In the genomic region with DNA sequence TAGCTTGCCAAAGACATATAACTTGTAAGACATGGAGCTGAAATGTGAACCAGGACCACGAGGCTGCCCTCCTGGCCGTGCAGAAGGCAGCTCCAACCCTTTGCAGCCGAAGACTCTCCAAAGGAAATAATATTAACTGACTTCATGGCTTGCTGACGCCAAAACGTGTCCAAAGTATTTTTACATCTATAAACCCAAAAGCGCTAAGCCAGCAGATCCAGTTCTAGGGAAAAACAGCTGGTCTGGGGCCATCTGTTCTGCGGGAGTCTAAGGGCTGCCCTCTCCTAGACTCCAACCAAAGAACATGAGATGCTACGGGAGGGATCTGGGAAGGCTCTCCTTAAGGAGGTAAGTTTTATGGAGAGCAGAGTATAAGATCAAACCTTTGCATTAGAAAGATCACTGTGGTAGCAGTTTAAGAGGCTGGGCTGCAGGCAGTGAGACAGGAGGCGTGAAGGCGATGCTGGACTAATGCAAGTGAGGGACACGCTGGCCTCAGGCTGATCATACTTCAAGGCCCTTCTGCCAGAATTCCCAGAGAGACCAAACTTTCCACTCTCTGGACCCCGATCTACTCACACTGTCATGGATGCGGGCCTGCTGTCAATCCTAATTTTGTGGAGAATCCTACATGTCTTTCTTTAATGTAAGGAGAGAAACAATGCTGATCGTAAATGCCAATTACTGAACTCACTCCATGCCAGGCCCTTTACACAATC, we compare ENCODE assay signal across 1 cellular context.
TF ChIP-seq lines count a peak whose summit lies in the region.

No MANE protein-coding gene starts in this region.

TF ChIP-seq in liver, 16 proteins besides CTCF, POLR2A, EP300 and RAD21 (continued from another document):
- TF ChIP-seq, protein P1, sequence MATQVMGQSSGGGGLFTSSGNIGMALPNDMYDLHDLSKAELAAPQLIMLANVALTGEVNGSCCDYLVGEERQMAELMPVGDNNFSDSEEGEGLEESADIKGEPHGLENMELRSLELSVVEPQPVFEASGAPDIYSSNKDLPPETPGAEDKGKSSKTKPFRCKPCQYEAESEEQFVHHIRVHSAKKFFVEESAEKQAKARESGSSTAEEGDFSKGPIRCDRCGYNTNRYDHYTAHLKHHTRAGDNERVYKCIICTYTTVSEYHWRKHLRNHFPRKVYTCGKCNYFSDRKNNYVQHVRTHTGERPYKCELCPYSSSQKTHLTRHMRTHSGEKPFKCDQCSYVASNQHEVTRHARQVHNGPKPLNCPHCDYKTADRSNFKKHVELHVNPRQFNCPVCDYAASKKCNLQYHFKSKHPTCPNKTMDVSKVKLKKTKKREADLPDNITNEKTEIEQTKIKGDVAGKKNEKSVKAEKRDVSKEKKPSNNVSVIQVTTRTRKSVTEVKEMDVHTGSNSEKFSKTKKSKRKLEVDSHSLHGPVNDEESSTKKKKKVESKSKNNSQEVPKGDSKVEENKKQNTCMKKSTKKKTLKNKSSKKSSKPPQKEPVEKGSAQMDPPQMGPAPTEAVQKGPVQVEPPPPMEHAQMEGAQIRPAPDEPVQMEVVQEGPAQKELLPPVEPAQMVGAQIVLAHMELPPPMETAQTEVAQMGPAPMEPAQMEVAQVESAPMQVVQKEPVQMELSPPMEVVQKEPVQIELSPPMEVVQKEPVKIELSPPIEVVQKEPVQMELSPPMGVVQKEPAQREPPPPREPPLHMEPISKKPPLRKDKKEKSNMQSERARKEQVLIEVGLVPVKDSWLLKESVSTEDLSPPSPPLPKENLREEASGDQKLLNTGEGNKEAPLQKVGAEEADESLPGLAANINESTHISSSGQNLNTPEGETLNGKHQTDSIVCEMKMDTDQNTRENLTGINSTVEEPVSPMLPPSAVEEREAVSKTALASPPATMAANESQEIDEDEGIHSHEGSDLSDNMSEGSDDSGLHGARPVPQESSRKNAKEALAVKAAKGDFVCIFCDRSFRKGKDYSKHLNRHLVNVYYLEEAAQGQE (IDR thresholded peaks at IDR 0.05), result no peak
- TF ChIP-seq, protein P2, sequence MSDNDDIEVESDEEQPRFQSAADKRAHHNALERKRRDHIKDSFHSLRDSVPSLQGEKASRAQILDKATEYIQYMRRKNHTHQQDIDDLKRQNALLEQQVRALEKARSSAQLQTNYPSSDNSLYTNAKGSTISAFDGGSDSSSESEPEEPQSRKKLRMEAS (IDR thresholded peaks at IDR 0.05), result no peak
- TF ChIP-seq YY1 (IDR thresholded peaks at IDR 0.05) (no peak), HNF4A (conservative IDR thresholded peaks at IDR 0.05) (no peak), FOXA1 (IDR thresholded peaks at IDR 0.05) (no peak), TAF1 (conservative IDR thresholded peaks at IDR 0.05) (no peak), GABPA (IDR thresholded peaks at IDR 0.05 in 1 of 2, conservative IDR thresholded peaks at IDR 0.05 in 1 of 2) (no peak), NR2F2 (IDR thresholded peaks at IDR 0.05) (no peak), EGR1 (IDR thresholded peaks at IDR 0.05; ENCODE audit: low read depth in 2 of 2) (no peak), JUND (IDR thresholded peaks at IDR 0.05) (no peak)
- TF ChIP-seq, protein P3, sequence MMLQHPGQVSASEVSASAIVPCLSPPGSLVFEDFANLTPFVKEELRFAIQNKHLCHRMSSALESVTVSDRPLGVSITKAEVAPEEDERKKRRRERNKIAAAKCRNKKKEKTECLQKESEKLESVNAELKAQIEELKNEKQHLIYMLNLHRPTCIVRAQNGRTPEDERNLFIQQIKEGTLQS (IDR thresholded peaks at IDR 0.05), result no peak
